Comparison of ENCODE assay signal across 8 cellular contexts in genomic region chr22:28899199-28899853, GRCh38. TPM values are rescaled to one million over a fixed set of nuclear protein-coding genes. Genes with fewer than 3 reads are reported as not detected.
DNase-seq lines count a peak whose midpoint lies in the region; ATAC-seq and TF ChIP-seq lines count a peak whose summit lies in the region.

No MANE protein-coding gene starts in this region.

- H3K9me3 Mint-ChIP-seq in activated naive CD8-positive, alpha-beta T cell treated with anti-CD3 and anti-CD28 coated beads, Interleukin-2, amount 10 ng/mL, durations not matched to agents 7 days and 5 days, result no peaks in the 10 kb centered on the region
- no peaks in the 10 kb centered on the region for H3K9me3 Mint-ChIP-seq in naive thymus-derived CD4-positive, alpha-beta T cell

- 45% methylated on average over 9 of the region's 9 CpGs for WGBS in prostate gland
- 59 to 72% (median 62%) methylated on average over 9 of the region's 9 CpGs for WGBS in stomach, 5 donors

- peak; percentile 71 for DNase-seq in Daoy (ENCODE audit: low read depth)
- peak; percentile 43 for DNase-seq in MV-4-11 (lab: John Stamatoyannopoulos, UW)
- peak; percentile 39 for DNase-seq in activated naive CD8-positive, alpha-beta T cell treated with anti-CD3 and anti-CD28 coated beads, Interleukin-2, amount 10 ng/mL, durations not matched to agents 7 days and 5 days
- peak in 7 of 9 donors; percentile 19 to 67 (median 58) for DNase-seq in naive thymus-derived CD4-positive, alpha-beta T cell
- no peak for DNase-seq in prostate gland (ENCODE audit: low spot score)
- no peak for DNase-seq in stomach
- no peak for DNase-seq in OCI-M1 (lab: John Stamatoyannopoulos, UW)

- no peaks in the 10 kb centered on the region for H3K36me3 ChIP-seq in naive thymus-derived CD4-positive, alpha-beta T cell (ENCODE audit: control insufficient read depth in 2 of 3, insufficient read depth in 3 of 3, low read length in 3 of 3)
- H3K36me3 ChIP-seq in prostate gland, result no peaks in the 10 kb centered on the region
- H3K36me3 ChIP-seq in stomach, result no peaks in the 10 kb centered on the region

- no peaks in the 10 kb centered on the region for H3K27me3 ChIP-seq in naive thymus-derived CD4-positive, alpha-beta T cell (ENCODE audit: control insufficient read depth in 2 of 2, insufficient read depth in 2 of 2, low read length in 2 of 2)
- H3K27me3 ChIP-seq in prostate gland (replicated peaks; ENCODE audit: insufficient read depth), result no peaks in the 10 kb centered on the region
- H3K27me3 ChIP-seq in stomach, result no peaks in the 10 kb centered on the region

- H3K4me1 Mint-ChIP-seq in activated naive CD8-positive, alpha-beta T cell treated with anti-CD3 and anti-CD28 coated beads, Interleukin-2, amount 10 ng/mL, durations not matched to agents 7 days and 5 days, result peaks cover 21% of the 10 kb centered on the region
- peaks cover 11 to 33% (median 22%) of the 10 kb centered on the region in 7 donors for H3K4me1 Mint-ChIP-seq in naive thymus-derived CD4-positive, alpha-beta T cell

- TF ChIP-seq POLR2A in prostate gland (IDR thresholded peaks at IDR 0.05) (no peak), stomach (IDR thresholded peaks at IDR 0.05) (no peak)

- H3K27ac ChIP-seq in naive thymus-derived CD4-positive, alpha-beta T cell (ENCODE audit: low read depth, low read length), result no peak overlapping the region
- H3K27ac ChIP-seq in prostate gland, result peak overlapping the region in 1 of 2 donors; percentile 13
- no peak overlapping the region for H3K27ac ChIP-seq in stomach

- TF ChIP-seq CTCF in prostate gland (IDR thresholded peaks at IDR 0.05) (no peak), stomach (IDR thresholded peaks at IDR 0.05) (no peak)

- CTCF ChIA-PET in naive thymus-derived CD4-positive, alpha-beta T cell (lab: Charles Lee), result no interaction called here

- intact Hi-C loops in naive thymus-derived CD4-positive, alpha-beta T cell (cut with micrococcal nuclease), result loop anchor here in 1 of 2 donors (2.0 kb wide), 1 partner anchor 17 kb away; the partner anchor contains the start of gene ZNRF3
- intact Hi-C loops in prostate gland (cut with DNase I), result no loop called here
- intact Hi-C loops in stomach (cut with DNase I; ENCODE audit: low total_unique reads), result no loop called here

- no peak overlapping the region for H3K4me3 ChIP-seq in naive thymus-derived CD4-positive, alpha-beta T cell (ENCODE audit: low read length)
- no peak overlapping the region for H3K4me3 ChIP-seq in prostate gland
- H3K4me3 ChIP-seq in stomach, result no peak overlapping the region

- POLR2A ChIA-PET in activated naive CD8-positive, alpha-beta T cell treated with anti-CD3 and anti-CD28 coated beads, Interleukin-2, amount 10 ng/mL, durations not matched to agents 7 days and 5 days (lab: Charles Lee), result no interaction called here
- POLR2A ChIA-PET in naive thymus-derived CD4-positive, alpha-beta T cell (lab: Charles Lee), result interaction anchor here (0.6 kb wide), 1 partner anchor 21 kb away, joined by 3 read pairs; no protein-coding TSS in a partner anchor

- peaks cover 6 to 7% of the 10 kb centered on the region in 2 donors for H3K4me1 ChIP-seq in naive thymus-derived CD4-positive, alpha-beta T cell (ENCODE audit: control insufficient read depth in 2 of 2, insufficient read depth in 2 of 2, low read length in 2 of 2)
- peaks cover 10% of the 10 kb centered on the region for H3K4me1 ChIP-seq in prostate gland (replicated peaks)
- peaks cover 16 to 74% (median 41%) of the 10 kb centered on the region in 4 donors for H3K4me1 ChIP-seq in stomach

- H3K36me3 Mint-ChIP-seq in activated naive CD8-positive, alpha-beta T cell treated with anti-CD3 and anti-CD28 coated beads, Interleukin-2, amount 10 ng/mL, durations not matched to agents 7 days and 5 days, result no peaks in the 10 kb centered on the region
- H3K36me3 Mint-ChIP-seq in naive thymus-derived CD4-positive, alpha-beta T cell, result peaks cover 0 to 4% (median 0%) of the 10 kb centered on the region in 5 donors

- H3K27me3 Mint-ChIP-seq in activated naive CD8-positive, alpha-beta T cell treated with anti-CD3 and anti-CD28 coated beads, Interleukin-2, amount 10 ng/mL, durations not matched to agents 7 days and 5 days, result peaks cover 26% of the 10 kb centered on the region
- peaks cover 0 to 61% (median 5%) of the 10 kb centered on the region in 5 donors for H3K27me3 Mint-ChIP-seq in naive thymus-derived CD4-positive, alpha-beta T cell

- no peak for TF ChIP-seq EP300 in stomach (IDR thresholded peaks at IDR 0.05)

- peak overlapping the region; percentile 25 for H3K27ac Mint-ChIP-seq in activated naive CD8-positive, alpha-beta T cell treated with anti-CD3 and anti-CD28 coated beads, Interleukin-2, amount 10 ng/mL, durations not matched to agents 7 days and 5 days
- peak overlapping the region in 4 of 9 donors; percentile 2 to 86 (median 54) for H3K27ac Mint-ChIP-seq in naive thymus-derived CD4-positive, alpha-beta T cell

- peak overlapping the region; percentile 11 for H3K4me3 Mint-ChIP-seq in activated naive CD8-positive, alpha-beta T cell treated with anti-CD3 and anti-CD28 coated beads, Interleukin-2, amount 10 ng/mL, durations not matched to agents 7 days and 5 days
- H3K4me3 Mint-ChIP-seq in naive thymus-derived CD4-positive, alpha-beta T cell, result peak overlapping the region in 8 of 10 donors; percentile 0 to 71 (median 48)

- no peaks in the 10 kb centered on the region for H3K9me3 ChIP-seq in naive thymus-derived CD4-positive, alpha-beta T cell (ENCODE audit: control insufficient read depth in 2 of 3, low read length in 3 of 3)
- H3K9me3 ChIP-seq in prostate gland, result no peaks in the 10 kb centered on the region
- no peaks in the 10 kb centered on the region for H3K9me3 ChIP-seq in stomach

- ATAC-seq in activated naive CD8-positive, alpha-beta T cell treated with anti-CD3 and anti-CD28 coated beads, Interleukin-2, amount 10 ng/mL, durations not matched to agents 7 days and 5 days (ENCODE audit: low read depth), result peak; percentile 47
- peak; percentile 89 for ATAC-seq in naive thymus-derived CD4-positive, alpha-beta T cell
- ATAC-seq in HG03469 (IDR thresholded peaks at IDR 0.05; ENCODE audit: unreplicated experiment), result no peak

RNA-seq across cellular contexts. Expression of gene ZNRF3, which starts 16.0 kb away (rescaled TPM):
- total RNA-seq in Daoy (2014; rRNA removed; shearing (Covaris generic)), result 2.8 and 5.5 TPM in 2 replicates
- total RNA-seq in activated naive CD8-positive, alpha-beta T cell treated with anti-CD3 and anti-CD28 coated beads, Interleukin-2, amount 10 ng/mL, durations not matched to agents 7 days and 5 days, result 1 to 10 TPM; 1.0 to 1.1 TPM
- under 1 TPM; 0.59 to 0.98 (median 0.70) TPM for total RNA-seq in naive thymus-derived CD4-positive, alpha-beta T cell
- polyA plus RNA-seq in naive thymus-derived CD4-positive, alpha-beta T cell, result under 1 TPM; 0.22 to 0.62 TPM
- total RNA-seq in prostate gland (10 to 100 TPM; 38.5 to 46.1 TPM), stomach (10 to 100 TPM in 1 of 5 donors, 1 to 10 TPM in 4; 1.8 to 52.7 (median 6.4) TPM)
- polyA plus RNA-seq in stomach, result 1 to 10 TPM; 1.4 to 2.9 (median 1.7) TPM

Comparison
In these comparisons a context has a peak if more than half of its experiments do, and no peak if none do; other contexts are left out.
1. DNase-seq: peak in Daoy (single experiment), MV-4-11 (single experiment), activated naive CD8-positive, alpha-beta T cell treated with anti-CD3 and anti-CD28 coated beads, Interleukin-2, amount 10 ng/mL, durations not matched to agents 7 days and 5 days (single experiment) and naive thymus-derived CD4-positive, alpha-beta T cell (7 of 9); none in prostate gland (single experiment), stomach (single experiment) and OCI-M1 (single experiment).